Comparison of ENCODE assay signal across 23 cellular contexts in the genomic region with DNA sequence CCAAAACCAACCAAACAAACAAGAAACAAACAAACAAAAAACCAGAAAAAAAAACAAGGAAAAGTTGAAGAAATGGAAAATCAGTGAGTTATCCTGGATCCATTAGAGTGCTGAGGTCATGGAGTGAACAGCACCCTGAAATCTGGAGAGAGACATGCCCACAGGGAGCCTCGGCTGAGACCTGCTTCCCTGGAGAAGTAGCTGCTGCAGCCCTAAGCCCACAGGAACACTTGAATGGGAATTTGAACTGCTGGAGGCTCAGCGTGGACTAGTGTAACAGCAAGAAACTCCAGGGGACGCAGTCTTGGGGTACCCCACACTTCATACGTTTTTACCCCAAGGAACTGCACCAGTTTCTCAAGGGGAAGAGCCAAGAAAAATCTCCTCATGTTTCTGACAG.
"Had no signal": no experiment of that assay in that cellular context is flagged by ENCODE, and none has a peak within 500 bp of the region (broad histone marks: within the 10 kb centered on the region; RNA-seq: fewer than 3 reads in every experiment).

No MANE protein-coding gene starts in this region.

- DNase-seq: IMR-90, Karpas-422, KG1, MG63, NCI-H1092, NCI-H1105 treated with DMSO at 0.1 percent for 48 hours, NCI-H1417 treated with DMSO at 0.1 percent for 48 hours, NCI-H146, NCI-H1694 treated with DMSO at 0.1 percent for 48 hours, NCI-H1930, NCI-H2081, NCI-H2227 treated with DMSO at 0.1 percent for 48 hours, NCI-H524, NCI-H526 treated with DMSO at 0.1 percent for 48 hours, NCI-H748 treated with DMSO at 0.1 percent for 48 hours, OCI-M1, PC-9, Peyer's patch, SHP77 treated with DMSO at 0.1 percent for 48 hours had no signal

- ATAC-seq: HepG2, Right ventricle myocardium inferior had no signal

- H3K4me3 ChIP-seq: MG63, PC-9, Peyer's patch, SJSA1, SK-N-MC had no signal

- H3K27me3 ChIP-seq: MG63, Peyer's patch, SJSA1 had no signal

- H3K27ac ChIP-seq: PC-9, Peyer's patch, SJSA1, SK-N-MC had no signal

- H3K36me3 ChIP-seq: MG63, Peyer's patch, SJSA1 had no signal

- H3K9me3 ChIP-seq: SJSA1 had no signal

- H3K4me1 ChIP-seq: Peyer's patch, SJSA1 had no signal

- H2AFZ ChIP-seq: PC-9 had no signal

- H3K4me2 ChIP-seq: PC-9 had no signal
